In the genomic region with DNA sequence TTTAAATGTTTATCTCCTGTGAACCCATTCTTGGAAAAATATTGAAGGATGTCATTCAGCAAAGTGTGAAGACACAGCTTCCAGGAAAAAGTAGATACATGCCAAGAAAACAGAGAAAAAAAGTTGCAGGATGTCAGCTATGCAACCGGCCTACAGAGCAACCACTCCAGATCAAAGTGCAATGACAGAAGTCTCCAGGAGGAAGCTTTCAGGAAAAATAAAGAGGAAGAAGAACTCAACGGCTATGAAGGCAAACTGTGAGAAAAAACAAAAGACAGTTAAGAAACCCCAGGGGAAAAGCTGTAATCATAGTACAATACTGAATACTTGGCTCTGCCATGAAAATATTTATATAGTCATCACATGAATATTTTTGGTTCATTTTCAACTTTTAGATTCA, we compare ENCODE assay signal across 12 cellular contexts. TPM values are rescaled to one million over a fixed set of nuclear protein-coding genes. Genes with fewer than 3 reads are reported as not detected.
DNase-seq lines count a peak whose midpoint lies in the region; ATAC-seq, FAIRE-seq and TF ChIP-seq lines count a peak whose summit lies in the region.
"Had no signal": no experiment of that assay in that cellular context is flagged by ENCODE, and none has a peak within 500 bp of the region (broad histone marks: within the 10 kb centered on the region; RNA-seq: fewer than 3 reads in every experiment).

No MANE protein-coding gene starts in this region.

- H3K36me3 Mint-ChIP-seq in endothelial cell (ENCODE audit: low read depth, unreplicated experiment), result no peaks in the 10 kb centered on the region
- peaks cover 6% of the 10 kb centered on the region for H3K36me3 Mint-ChIP-seq in nephron (ENCODE audit: low read depth)

- H3K27ac ChIP-seq in stomach, result no peak overlapping the region

- H3K9me3 ChIP-seq in stomach, result no peaks in the 10 kb centered on the region

- no peaks in the 10 kb centered on the region for H3K36me3 ChIP-seq in stomach

- H3K27ac Mint-ChIP-seq in endothelial cell (ENCODE audit: unreplicated experiment) (peak overlapping the region; percentile 81), nephron (peak overlapping the region in 2 of 3 experiments; percentile 26 to 53)

- no peaks in the 10 kb centered on the region for H3K27me3 ChIP-seq in stomach

- 24 to 38% (median 32%) methylated on average over 2 of the region's 2 CpGs for WGBS in stomach, 5 donors

- TF ChIP-seq CTCF in endothelial cell (IDR thresholded peaks at IDR 0.05; ENCODE audit: unreplicated experiment) (no peak), nephron (IDR thresholded peaks at IDR 0.05; ENCODE audit: unreplicated experiment in 3 of 3) (no peak), D721Med (IDR thresholded peaks at IDR 0.05; ENCODE audit: insufficient read depth, missing control alignments) (no peak), stomach (IDR thresholded peaks at IDR 0.05) (no peak)

- no peak for FAIRE-seq in D721Med (lab: Jason Lieb, UNC)

- no peak for TF ChIP-seq POLR2A in stomach (IDR thresholded peaks at IDR 0.05)

- H3K4me1 Mint-ChIP-seq in endothelial cell (ENCODE audit: unreplicated experiment), result peaks cover 39% of the 10 kb centered on the region
- H3K4me1 Mint-ChIP-seq in nephron, result peaks cover 10% of the 10 kb centered on the region

- H3K27me3 Mint-ChIP-seq in endothelial cell (ENCODE audit: unreplicated experiment) (no peaks in the 10 kb centered on the region), nephron (ENCODE audit: low read depth) (no peaks in the 10 kb centered on the region)

- no peak for ATAC-seq in GM18858 (IDR thresholded peaks at IDR 0.05; ENCODE audit: unreplicated experiment)

- peaks cover 0 to 33% (median 23%) of the 10 kb centered on the region in 4 donors for H3K4me1 ChIP-seq in stomach

- H3K4me3 ChIP-seq in stomach, result no peak overlapping the region

- intact Hi-C loops in stomach (cut with DNase I; ENCODE audit: low total_unique reads), result no loop called here

- H3K9me3 Mint-ChIP-seq in endothelial cell (ENCODE audit: unreplicated experiment) (no peaks in the 10 kb centered on the region), nephron (no peaks in the 10 kb centered on the region)

- H3K4me3 Mint-ChIP-seq in endothelial cell (ENCODE audit: unreplicated experiment) (peak overlapping the region; percentile 10), nephron (no peak overlapping the region)

- no peak for TF ChIP-seq EP300 in stomach (IDR thresholded peaks at IDR 0.05)

- DNase-seq in EH (ENCODE audit: low read depth), result peak; percentile 19
- peak; percentile 60 for DNase-seq in NOMO-1 treated with DMSO at 0.1 percent for 48 hours (lab: John Stamatoyannopoulos, UW; ENCODE audit: unreplicated experiment)
- no peak for DNase-seq in endothelial cell (ENCODE audit: low spot score)
- DNase-seq in D721Med (ENCODE audit: insufficient read length, low spot score), result no peak
- DNase-seq in NCI-H446 (lab: John Stamatoyannopoulos, UW), result no peak
- DNase-seq in stomach, result no peak
- DNase-seq: foreskin fibroblast, midbrain, NCI-H2227 treated with DMSO at 0.1 percent for 48 hours, SW 1271 had no signal

RNA-seq across cellular contexts. Expression of a gene that starts 30.6 kb away (rescaled TPM):
- total RNA-seq in endothelial cell (ENCODE audit: unreplicated experiment), result 50.4 TPM
- total RNA-seq in stomach, result 10 to 100 TPM; 40.8 to 85.4 (median 43.8) TPM
- 10 to 100 TPM; 11.8 to 39.4 (median 31.2) TPM for polyA plus RNA-seq in stomach

Comparison
In these comparisons a context has a peak if more than half of its experiments do, and no peak if none do; other contexts are left out.
1. DNase-seq: peak in EH (single experiment) and NOMO-1 treated with DMSO at 0.1 percent for 48 hours (single experiment); none in endothelial cell (single experiment), D721Med (single experiment), NCI-H446 (0 of 2) and stomach (single experiment).